11 cellular contexts compared by ENCODE assay signal in the genomic region with DNA sequence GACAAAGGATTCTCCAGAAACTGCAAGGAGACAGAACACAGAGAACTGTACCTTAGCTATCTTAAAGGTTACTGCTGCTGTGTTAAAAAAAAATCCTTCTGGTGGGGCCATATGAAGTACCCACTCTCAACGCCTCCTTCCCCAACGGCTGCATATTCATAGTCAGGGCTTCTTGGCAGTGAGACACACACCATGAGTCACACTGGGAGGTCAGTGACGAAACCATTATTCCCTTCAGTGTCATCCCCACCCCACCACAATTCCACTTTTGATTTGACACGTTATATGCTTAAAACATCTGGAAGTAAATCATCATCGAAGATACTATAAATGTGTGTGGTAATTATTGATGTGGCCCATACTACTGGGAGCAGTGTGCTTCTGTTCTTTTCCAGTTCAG.
A peak's percentile ranks its signal among the peaks of the same experiment; 100 is the strongest.
DNase-seq lines count a peak whose midpoint lies in the region; ATAC-seq lines count a peak whose summit lies in the region.
"Had no signal": no experiment of that assay in that cellular context is flagged by ENCODE, and none has a peak within 500 bp of the region (broad histone marks: within the 10 kb centered on the region; RNA-seq: fewer than 3 reads in every experiment).

No MANE protein-coding gene starts in this region.

- peak; percentile 56 for ATAC-seq in esophagus mucosa
- no peak for ATAC-seq in HG03135 (IDR thresholded peaks at IDR 0.05; ENCODE audit: unreplicated experiment)
- ATAC-seq in activated T-cell treated with anti-CD3 and anti-CD28 coated beads, Interleukin-2, amount 50 U/mL, for 72 hours (replicated peaks in 1 of 2), result no peak

- H3K27me3 Mint-ChIP-seq in activated T-cell treated with anti-CD3 and anti-CD28 coated beads, Interleukin-2, amount 50 U/mL, for 72 hours (ENCODE audit: low read depth), result no peaks in the 10 kb centered on the region

- DNase-seq in AG08396 (ENCODE audit: low spot score) (peak; percentile 88), OCI-M1 (lab: John Stamatoyannopoulos, UW) (peak; percentile 8), mucosa of gallbladder (ENCODE audit: low spot score) (peak; percentile 16), DMS 273 (lab: John Stamatoyannopoulos, UW; ENCODE audit: unreplicated experiment) (no peak), COR-L47 (lab: John Stamatoyannopoulos, UW) (no peak)
- no peak for DNase-seq in activated T-cell treated with anti-CD3 and anti-CD28 coated beads, Interleukin-2, amount 50 U/mL, for 72 hours
- DNase-seq: NCI-H774, right lobe of liver, T-helper 2 cell had no signal

- H3K27ac Mint-ChIP-seq in activated T-cell treated with anti-CD3 and anti-CD28 coated beads, Interleukin-2, amount 50 U/mL, for 72 hours, result no peak overlapping the region

- H3K9me3 Mint-ChIP-seq in activated T-cell treated with anti-CD3 and anti-CD28 coated beads, Interleukin-2, amount 50 U/mL, for 72 hours, result no peaks in the 10 kb centered on the region

- H3K4me1 Mint-ChIP-seq in activated T-cell treated with anti-CD3 and anti-CD28 coated beads, Interleukin-2, amount 50 U/mL, for 72 hours (ENCODE audit: low read depth), result no peaks in the 10 kb centered on the region

- H3K36me3 Mint-ChIP-seq in activated T-cell treated with anti-CD3 and anti-CD28 coated beads, Interleukin-2, amount 50 U/mL, for 72 hours (ENCODE audit: insufficient read depth in 2 of 2), result no peaks in the 10 kb centered on the region

- H3K4me3 Mint-ChIP-seq in activated T-cell treated with anti-CD3 and anti-CD28 coated beads, Interleukin-2, amount 50 U/mL, for 72 hours, result no peak overlapping the region

Comparison
In these comparisons a context has a peak if more than half of its experiments do, and no peak if none do; other contexts are left out.
1. DNase-seq: peak in AG08396 (single experiment), OCI-M1 (single experiment) and mucosa of gallbladder (single experiment); none in DMS 273 (single experiment), activated T-cell treated with anti-CD3 and anti-CD28 coated beads, Interleukin-2, amount 50 U/mL, for 72 hours (0 of 2) and COR-L47 (single experiment).